In the genomic region with DNA sequence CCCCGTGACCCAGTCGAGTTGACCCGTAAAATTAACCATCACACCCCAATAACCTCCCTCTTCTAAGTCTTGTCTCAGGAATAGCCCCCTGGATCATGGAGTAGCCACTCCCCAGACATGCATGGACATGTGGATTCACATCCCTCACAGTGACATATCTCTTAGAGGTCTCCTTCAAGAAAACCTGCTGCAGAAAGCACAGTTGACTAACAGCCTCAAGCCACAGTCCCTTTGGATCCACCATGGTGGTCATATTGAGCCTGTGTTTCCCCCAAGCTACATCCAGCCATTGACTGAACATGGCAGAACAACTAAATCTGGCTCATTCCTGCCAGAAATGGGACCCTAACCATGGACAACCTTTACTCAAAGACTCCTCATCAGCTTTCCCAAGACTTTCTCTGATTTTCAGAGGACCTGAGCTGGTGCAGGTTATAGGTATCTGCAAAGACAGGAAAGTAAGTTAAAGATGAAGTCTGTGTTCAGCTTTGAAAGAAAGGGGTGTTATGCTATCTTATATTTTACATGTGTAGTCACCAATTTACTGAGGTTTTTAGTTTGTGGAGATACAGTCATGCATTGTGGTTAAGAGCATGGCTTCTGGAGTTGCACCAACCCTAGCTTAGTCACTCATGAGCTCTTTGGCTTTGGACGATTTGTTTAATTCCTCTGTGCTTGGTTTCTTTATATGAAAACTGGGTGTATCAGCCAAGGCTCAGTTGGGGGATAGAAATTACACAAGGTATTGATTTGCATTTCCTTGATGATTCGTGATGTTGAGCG, we compare ENCODE assay signal across 15 cellular contexts.
DNase-seq lines count a peak whose midpoint lies in the region; ATAC-seq and TF ChIP-seq lines count a peak whose summit lies in the region.
"Had no signal": no experiment of that assay in that cellular context is flagged by ENCODE, and none has a peak within 500 bp of the region (broad histone marks: within the 10 kb centered on the region; RNA-seq: fewer than 3 reads in every experiment).

No MANE protein-coding gene starts in this region.

- no peak overlapping the region for H3K27ac Mint-ChIP-seq in activated CD8-positive, alpha-beta T cell treated with anti-CD3 and anti-CD28 coated beads for 36 hours
- no peak overlapping the region for H3K27ac Mint-ChIP-seq in activated CD8-positive, alpha-beta T cell treated with anti-CD3 and anti-CD28 coated beads, Interleukin-2, amount 10 ng/mL, durations not matched to agents 7 days and 5 days
- no peak overlapping the region for H3K27ac Mint-ChIP-seq in stimulated activated effector memory CD8-positive, alpha-beta T cell treated with anti-CD3 and anti-CD28 coated beads, Interleukin-12 subunit alpha, Interleukin-12 subunit beta, amount 100 ng/mL, for 72 hours
- H3K27ac Mint-ChIP-seq: nephron had no signal

- H3K27me3 ChIP-seq in ascending aorta, result no peaks in the 10 kb centered on the region

- H3K4me1 Mint-ChIP-seq in activated CD8-positive, alpha-beta T cell treated with anti-CD3 and anti-CD28 coated beads for 36 hours (ENCODE audit: low read depth), result no peaks in the 10 kb centered on the region
- peaks cover 6% of the 10 kb centered on the region for H3K4me1 Mint-ChIP-seq in activated CD8-positive, alpha-beta T cell treated with anti-CD3 and anti-CD28 coated beads, Interleukin-2, amount 10 ng/mL, durations not matched to agents 7 days and 5 days (ENCODE audit: low read depth)
- no peaks in the 10 kb centered on the region for H3K4me1 Mint-ChIP-seq in stimulated activated effector memory CD8-positive, alpha-beta T cell treated with anti-CD3 and anti-CD28 coated beads, Interleukin-12 subunit alpha, Interleukin-12 subunit beta, amount 100 ng/mL, for 72 hours

- no peak overlapping the region for H3K4me3 ChIP-seq in ascending aorta

- no peaks in the 10 kb centered on the region for H3K9me3 ChIP-seq in ascending aorta

- H3K36me3 Mint-ChIP-seq in activated CD8-positive, alpha-beta T cell treated with anti-CD3 and anti-CD28 coated beads for 36 hours (ENCODE audit: low read depth), result no peaks in the 10 kb centered on the region
- no peaks in the 10 kb centered on the region for H3K36me3 Mint-ChIP-seq in activated CD8-positive, alpha-beta T cell treated with anti-CD3 and anti-CD28 coated beads, Interleukin-2, amount 10 ng/mL, durations not matched to agents 7 days and 5 days (ENCODE audit: low read depth)
- H3K36me3 Mint-ChIP-seq in stimulated activated effector memory CD8-positive, alpha-beta T cell treated with anti-CD3 and anti-CD28 coated beads, Interleukin-12 subunit alpha, Interleukin-12 subunit beta, amount 100 ng/mL, for 72 hours, result no peaks in the 10 kb centered on the region

- H3K4me3 Mint-ChIP-seq in activated CD8-positive, alpha-beta T cell treated with anti-CD3 and anti-CD28 coated beads for 36 hours, result no peak overlapping the region
- H3K4me3 Mint-ChIP-seq in activated CD8-positive, alpha-beta T cell treated with anti-CD3 and anti-CD28 coated beads, Interleukin-2, amount 10 ng/mL, durations not matched to agents 7 days and 5 days, result no peak overlapping the region
- H3K4me3 Mint-ChIP-seq in stimulated activated effector memory CD8-positive, alpha-beta T cell treated with anti-CD3 and anti-CD28 coated beads, Interleukin-12 subunit alpha, Interleukin-12 subunit beta, amount 100 ng/mL, for 72 hours, result no peak overlapping the region
- H3K4me3 Mint-ChIP-seq: nephron had no signal

- no peaks in the 10 kb centered on the region for H3K36me3 ChIP-seq in ascending aorta

- TF ChIP-seq CTCF in activated CD8-positive, alpha-beta T cell treated with anti-CD3 and anti-CD28 coated beads for 36 hours (IDR thresholded peaks at IDR 0.05), result no peak
- TF ChIP-seq CTCF in ascending aorta (IDR thresholded peaks at IDR 0.05), result no peak

- intact Hi-C loops in activated CD8-positive, alpha-beta T cell treated with anti-CD3 and anti-CD28 coated beads for 36 hours (cut with micrococcal nuclease), result no loop called here
- intact Hi-C loops in ascending aorta (cut with DNase I), result no loop called here

- H3K4me1 ChIP-seq in ascending aorta, result no peaks in the 10 kb centered on the region

- H3K27ac ChIP-seq in ascending aorta, result no peak overlapping the region

- POLR2A ChIA-PET in activated CD8-positive, alpha-beta T cell treated with anti-CD3 and anti-CD28 coated beads for 36 hours (lab: Charles Lee), result no interaction called here
- POLR2A ChIA-PET in activated CD8-positive, alpha-beta T cell treated with anti-CD3 and anti-CD28 coated beads, Interleukin-2, amount 10 ng/mL, durations not matched to agents 7 days and 5 days (lab: Charles Lee), result no interaction called here

- ATAC-seq in activated CD8-positive, alpha-beta T cell treated with anti-CD3 and anti-CD28 coated beads for 36 hours, result peak; percentile 30
- no peak for ATAC-seq in activated CD8-positive, alpha-beta T cell treated with anti-CD3 and anti-CD28 coated beads, Interleukin-2, amount 10 ng/mL, durations not matched to agents 7 days and 5 days
- ATAC-seq in stimulated activated effector memory CD8-positive, alpha-beta T cell treated with anti-CD3 and anti-CD28 coated beads, Interleukin-12 subunit alpha, Interleukin-12 subunit beta, amount 100 ng/mL, for 72 hours, result peak; percentile 71
- no peak for ATAC-seq in HG03175 (IDR thresholded peaks at IDR 0.05; ENCODE audit: unreplicated experiment)

- H3K27me3 Mint-ChIP-seq in activated CD8-positive, alpha-beta T cell treated with anti-CD3 and anti-CD28 coated beads for 36 hours, result peaks cover 32% of the 10 kb centered on the region
- peaks cover 63% of the 10 kb centered on the region for H3K27me3 Mint-ChIP-seq in activated CD8-positive, alpha-beta T cell treated with anti-CD3 and anti-CD28 coated beads, Interleukin-2, amount 10 ng/mL, durations not matched to agents 7 days and 5 days (ENCODE audit: low read depth)

- no peaks in the 10 kb centered on the region for H3K9me3 Mint-ChIP-seq in activated CD8-positive, alpha-beta T cell treated with anti-CD3 and anti-CD28 coated beads for 36 hours
- H3K9me3 Mint-ChIP-seq in activated CD8-positive, alpha-beta T cell treated with anti-CD3 and anti-CD28 coated beads, Interleukin-2, amount 10 ng/mL, durations not matched to agents 7 days and 5 days (ENCODE audit: insufficient read depth), result no peaks in the 10 kb centered on the region
- peaks cover 3% of the 10 kb centered on the region for H3K9me3 Mint-ChIP-seq in stimulated activated effector memory CD8-positive, alpha-beta T cell treated with anti-CD3 and anti-CD28 coated beads, Interleukin-12 subunit alpha, Interleukin-12 subunit beta, amount 100 ng/mL, for 72 hours

- no peak for DNase-seq in activated CD8-positive, alpha-beta T cell treated with anti-CD3 and anti-CD28 coated beads for 36 hours
- no peak for DNase-seq in activated CD8-positive, alpha-beta T cell treated with anti-CD3 and anti-CD28 coated beads, Interleukin-2, amount 10 ng/mL, durations not matched to agents 7 days and 5 days
- DNase-seq in OCI-M1 (lab: John Stamatoyannopoulos, UW) (peak; percentile 27), fibroblast of gingiva (ENCODE audit: low read depth) (peak; percentile 76), ascending aorta (ENCODE audit: low spot score in 2 of 2) (no peak), NCI-H1105 treated with DMSO at 0.1 percent for 48 hours (lab: John Stamatoyannopoulos, UW) (no peak)
- DNase-seq in stimulated activated effector memory CD8-positive, alpha-beta T cell treated with anti-CD3 and anti-CD28 coated beads, Interleukin-12 subunit alpha, Interleukin-12 subunit beta, amount 100 ng/mL, for 72 hours (ENCODE audit: low spot score in 2 of 2), result no peak
- DNase-seq: ACHN; activated effector memory CD4-positive, alpha-beta T cell treated with anti-CD3 and anti-CD28 coated beads, Interleukin-2, amount 50 U/mL, for 16 hours; DND-41; effector CD8-positive, alpha-beta T cell; NCI-H187 treated with DMSO at 0.1 percent for 48 hours; Right ventricle myocardium superior had no signal

- CTCF ChIA-PET in activated CD8-positive, alpha-beta T cell treated with anti-CD3 and anti-CD28 coated beads for 36 hours (lab: Charles Lee), result no interaction called here
- CTCF ChIA-PET in activated CD8-positive, alpha-beta T cell treated with anti-CD3 and anti-CD28 coated beads, Interleukin-2, amount 10 ng/mL, durations not matched to agents 7 days and 5 days (lab: Charles Lee), result no interaction called here

Comparison
In these comparisons a context has a peak if more than half of its experiments do, and no peak if none do; other contexts are left out.
1. ATAC-seq: peak in activated CD8-positive, alpha-beta T cell treated with anti-CD3 and anti-CD28 coated beads for 36 hours (single experiment) and stimulated activated effector memory CD8-positive, alpha-beta T cell treated with anti-CD3 and anti-CD28 coated beads, Interleukin-12 subunit alpha, Interleukin-12 subunit beta, amount 100 ng/mL, for 72 hours (single experiment); none in activated CD8-positive, alpha-beta T cell treated with anti-CD3 and anti-CD28 coated beads, Interleukin-2, amount 10 ng/mL, durations not matched to agents 7 days and 5 days (single experiment) and HG03175 (single experiment).
2. DNase-seq: peak in OCI-M1 (single experiment) and fibroblast of gingiva (single experiment); none in activated CD8-positive, alpha-beta T cell treated with anti-CD3 and anti-CD28 coated beads for 36 hours (single experiment), activated CD8-positive, alpha-beta T cell treated with anti-CD3 and anti-CD28 coated beads, Interleukin-2, amount 10 ng/mL, durations not matched to agents 7 days and 5 days (single experiment), stimulated activated effector memory CD8-positive, alpha-beta T cell treated with anti-CD3 and anti-CD28 coated beads, Interleukin-12 subunit alpha, Interleukin-12 subunit beta, amount 100 ng/mL, for 72 hours (0 of 2), ascending aorta (0 of 2) and NCI-H1105 treated with DMSO at 0.1 percent for 48 hours (single experiment).